In the genomic region with DNA sequence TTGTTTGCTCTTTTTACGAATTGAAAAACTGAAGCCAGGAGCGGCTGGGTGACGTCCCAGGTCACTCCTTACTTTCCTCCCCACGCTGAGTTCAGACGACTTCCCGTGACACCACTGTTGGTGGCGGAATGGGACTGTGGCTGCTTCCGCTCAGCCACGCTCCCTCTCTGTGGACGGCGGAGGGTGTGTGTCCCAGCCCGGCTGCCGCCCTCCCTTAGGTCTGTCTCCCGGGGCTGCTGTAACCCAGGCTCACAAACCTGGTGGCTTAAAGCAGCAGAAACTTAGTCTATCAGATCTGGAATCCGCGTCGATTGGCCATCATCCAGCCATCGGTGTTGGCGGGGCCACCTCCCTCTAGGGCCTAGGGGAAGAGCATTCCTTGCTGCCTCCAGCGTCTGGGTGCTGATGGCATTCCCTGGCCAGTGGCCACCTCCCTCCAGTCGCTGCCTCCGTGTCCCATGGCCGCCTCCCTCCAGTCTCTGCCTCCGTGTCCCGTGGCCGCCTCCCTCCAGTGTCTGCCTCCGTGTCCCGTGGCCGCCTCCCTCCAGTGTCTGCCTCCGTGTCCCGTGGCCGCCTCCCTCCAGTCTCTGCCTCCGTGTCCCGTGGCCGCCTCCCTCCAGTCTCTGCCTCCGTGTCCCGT, we compare ENCODE assay signal across 28 cellular contexts. TPM values are rescaled to one million over a fixed set of nuclear protein-coding genes. Genes with fewer than 3 reads are reported as not detected.
DNase-seq lines count a peak whose midpoint lies in the region; ATAC-seq and TF ChIP-seq lines count a peak whose summit lies in the region.
"Had no signal": no experiment of that assay in that cellular context is flagged by ENCODE, and none has a peak within 500 bp of the region (broad histone marks: within the 10 kb centered on the region; RNA-seq: fewer than 3 reads in every experiment).

No MANE protein-coding gene starts in this region.

- H3K27ac ChIP-seq in adrenal gland (peak overlapping the region; percentile 78 to 96 (median 90)), neutrophil (peak overlapping the region; percentile 5), aorta (ENCODE audit: low read depth in 1 of 2, low read length in 2 of 2) (no peak overlapping the region)
- H3K27ac ChIP-seq: body of pancreas, gastroesophageal sphincter, KMS-11, RWPE1, SK-N-MC had no signal

- H3K4me3 ChIP-seq in adrenal gland (peak overlapping the region in 1 of 4 donors; percentile 43), neutrophil (ENCODE audit: low read depth in 1 of 2, low read length in 1 of 2) (no peak overlapping the region), aorta (ENCODE audit: low read length in 2 of 2) (no peak overlapping the region)
- H3K4me3 ChIP-seq: body of pancreas, gastroesophageal sphincter had no signal

- peaks cover 27% of the 10 kb centered on the region for H3K4me1 Mint-ChIP-seq in activated naive CD8-positive, alpha-beta T cell treated with anti-CD3 and anti-CD28 coated beads, Interleukin-2, amount 10 ng/mL, durations not matched to agents 7 days and 5 days
- peaks cover 18% of the 10 kb centered on the region for H3K4me1 Mint-ChIP-seq in activated naive CD8-positive, alpha-beta T cell treated with anti-CD3 and anti-CD28 coated beads, Interleukin-2, amount 50 U/mL, for 24 hours

- intact Hi-C loops in adrenal gland (cut with DNase I): no loop called here
- intact Hi-C loops in aorta (cut with DNase I): no loop called here

- H3K27me3 Mint-ChIP-seq in activated naive CD8-positive, alpha-beta T cell treated with anti-CD3 and anti-CD28 coated beads, Interleukin-2, amount 10 ng/mL, durations not matched to agents 7 days and 5 days: peaks cover 12% of the 10 kb centered on the region
- H3K27me3 Mint-ChIP-seq in activated naive CD8-positive, alpha-beta T cell treated with anti-CD3 and anti-CD28 coated beads, Interleukin-2, amount 50 U/mL, for 24 hours: no peaks in the 10 kb centered on the region
- H3K27me3 Mint-ChIP-seq: activated B cell treated with CpG ODN at 0.5 μM for 24 hours; activated CD8-positive, alpha-beta T cell treated with anti-CD3 and anti-CD28 coated beads for 36 hours had no signal

- peaks cover 12% of the 10 kb centered on the region for H3K9me3 Mint-ChIP-seq in activated naive CD8-positive, alpha-beta T cell treated with anti-CD3 and anti-CD28 coated beads, Interleukin-2, amount 10 ng/mL, durations not matched to agents 7 days and 5 days
- no peaks in the 10 kb centered on the region for H3K9me3 Mint-ChIP-seq in activated naive CD8-positive, alpha-beta T cell treated with anti-CD3 and anti-CD28 coated beads, Interleukin-2, amount 50 U/mL, for 24 hours
- H3K9me3 Mint-ChIP-seq: activated CD8-positive, alpha-beta T cell treated with anti-CD3 and anti-CD28 coated beads for 36 hours had no signal

- H3K27ac Mint-ChIP-seq in activated naive CD8-positive, alpha-beta T cell treated with anti-CD3 and anti-CD28 coated beads, Interleukin-2, amount 10 ng/mL, durations not matched to agents 7 days and 5 days: no peak overlapping the region
- H3K27ac Mint-ChIP-seq in activated naive CD8-positive, alpha-beta T cell treated with anti-CD3 and anti-CD28 coated beads, Interleukin-2, amount 50 U/mL, for 24 hours: no peak overlapping the region
- H3K27ac Mint-ChIP-seq: activated B cell treated with CpG ODN at 0.5 μM for 24 hours; activated CD8-positive, alpha-beta T cell treated with anti-CD3 and anti-CD28 coated beads for 36 hours; immature natural killer cell; stimulated activated naive CD8-positive, alpha-beta T cell treated with anti-CD3 and anti-CD28 coated beads, Interleukin-15, amount 100 ng/mL, for 72 hours had no signal

- peaks cover 56% of the 10 kb centered on the region for H3K36me3 Mint-ChIP-seq in activated naive CD8-positive, alpha-beta T cell treated with anti-CD3 and anti-CD28 coated beads, Interleukin-2, amount 10 ng/mL, durations not matched to agents 7 days and 5 days
- H3K36me3 Mint-ChIP-seq in activated naive CD8-positive, alpha-beta T cell treated with anti-CD3 and anti-CD28 coated beads, Interleukin-2, amount 50 U/mL, for 24 hours (ENCODE audit: low read depth): peaks cover 5% of the 10 kb centered on the region

- H3K9me3 ChIP-seq in adrenal gland (replicated peaks in 1 of 3) (no peaks in the 10 kb centered on the region), neutrophil (no peaks in the 10 kb centered on the region), aorta (ENCODE audit: control insufficient read depth, low read length) (no peaks in the 10 kb centered on the region)
- H3K9me3 ChIP-seq: body of pancreas, gastroesophageal sphincter had no signal

- H3K4me1 ChIP-seq in adrenal gland (replicated peaks in 1 of 2) (peaks cover 0 to 5% of the 10 kb centered on the region in 2 donors), neutrophil (ENCODE audit: control insufficient read depth in 1 of 2, insufficient read depth in 1 of 2, low read depth in 1 of 2, low read length in 1 of 2) (peaks cover 42 to 51% of the 10 kb centered on the region in 2 experiments), aorta (ENCODE audit: control insufficient read depth in 1 of 2, insufficient read depth in 2 of 2, low read length in 2 of 2) (no peaks in the 10 kb centered on the region)

- WGBS in adrenal gland, 4 donors: 68 to 75% (median 73%) methylated on average over 21 to 35 of the region's 37 CpGs
- WGBS in aorta, 2 donors: 85 to 86% methylated on average over 35 to 37 of the region's 37 CpGs

- H3K27me3 ChIP-seq in adrenal gland (no peaks in the 10 kb centered on the region), neutrophil (no peaks in the 10 kb centered on the region), aorta (ENCODE audit: control insufficient read depth in 1 of 2, insufficient read depth in 2 of 2, low read length in 1 of 2) (no peaks in the 10 kb centered on the region)
- H3K27me3 ChIP-seq: body of pancreas had no signal

- H3K36me3 ChIP-seq in adrenal gland (replicated peaks in 1 of 2) (no peaks in the 10 kb centered on the region), neutrophil (peaks cover 32% of the 10 kb centered on the region), aorta (ENCODE audit: control insufficient read depth in 1 of 2, insufficient read depth in 2 of 2, low read length in 1 of 2) (no peaks in the 10 kb centered on the region)
- H3K36me3 ChIP-seq: gastroesophageal sphincter had no signal

- no peak overlapping the region for H3K4me3 Mint-ChIP-seq in activated naive CD8-positive, alpha-beta T cell treated with anti-CD3 and anti-CD28 coated beads, Interleukin-2, amount 10 ng/mL, durations not matched to agents 7 days and 5 days
- H3K4me3 Mint-ChIP-seq in activated naive CD8-positive, alpha-beta T cell treated with anti-CD3 and anti-CD28 coated beads, Interleukin-2, amount 50 U/mL, for 24 hours: no peak overlapping the region
- H3K4me3 Mint-ChIP-seq: activated B cell treated with CpG ODN at 0.5 μM for 24 hours; activated CD8-positive, alpha-beta T cell treated with anti-CD3 and anti-CD28 coated beads for 36 hours; stimulated activated naive CD8-positive, alpha-beta T cell treated with anti-CD3 and anti-CD28 coated beads, Interleukin-15, amount 100 ng/mL, for 72 hours had no signal

- POLR2A ChIA-PET in activated naive CD8-positive, alpha-beta T cell treated with anti-CD3 and anti-CD28 coated beads, Interleukin-2, amount 10 ng/mL, durations not matched to agents 7 days and 5 days (lab: Charles Lee): no interaction called here

- no peak for TF ChIP-seq POLR2A in adrenal gland (IDR thresholded peaks at IDR 0.05)

- no peak for ATAC-seq in activated naive CD8-positive, alpha-beta T cell treated with anti-CD3 and anti-CD28 coated beads, Interleukin-2, amount 10 ng/mL, durations not matched to agents 7 days and 5 days (ENCODE audit: low read depth)
- no peak for ATAC-seq in activated naive CD8-positive, alpha-beta T cell treated with anti-CD3 and anti-CD28 coated beads, Interleukin-2, amount 50 U/mL, for 24 hours
- no peak for ATAC-seq in aorta (ENCODE audit: low FRiP score)
- ATAC-seq: activated CD8-positive, alpha-beta T cell treated with anti-CD3 and anti-CD28 coated beads for 36 hours; gastroesophageal sphincter had no signal

- no peak for TF ChIP-seq CTCF in adrenal gland (IDR thresholded peaks at IDR 0.05)
- no peak for TF ChIP-seq CTCF in neutrophil (IDR thresholded peaks at IDR 0.05)

- DNase-seq in activated naive CD8-positive, alpha-beta T cell treated with anti-CD3 and anti-CD28 coated beads, Interleukin-2, amount 10 ng/mL, durations not matched to agents 7 days and 5 days: peak; percentile 20
- DNase-seq in activated naive CD8-positive, alpha-beta T cell treated with anti-CD3 and anti-CD28 coated beads, Interleukin-2, amount 50 U/mL, for 24 hours: no peak
- DNase-seq in adrenal gland (no peak), aorta (peak; percentile 32 to 70), GM03348 (ENCODE audit: low spot score) (no peak), NCI-H1694 treated with DMSO at 0.1 percent for 48 hours (lab: John Stamatoyannopoulos, UW) (no peak)
- no peak for DNase-seq in activated CD4-positive, alpha-beta T cell treated with anti-CD3 and anti-CD28 coated beads for 4 hours
- DNase-seq: activated B cell treated with CpG ODN at 0.5 μM for 24 hours; activated CD8-positive, alpha-beta T cell treated with anti-CD3 and anti-CD28 coated beads for 36 hours; activated gamma-delta T cell; activated T-cell treated with anti-CD3 and anti-CD28 coated beads for 4 hours; cerebellar nuclear complex; hippocampal formation; immature natural killer cell; NCI-H1436; NCI-H446 treated with DMSO at 0.1 percent for 48 hours; stimulated activated naive CD8-positive, alpha-beta T cell treated with anti-CD3 and anti-CD28 coated beads, Interleukin-15, amount 100 ng/mL, for 72 hours; T-helper 9 cell had no signal

RNA-seq across cellular contexts. Expression of gene TRPM2, which starts 17.5 kb away (rescaled TPM):
- total RNA-seq in activated naive CD8-positive, alpha-beta T cell treated with anti-CD3 and anti-CD28 coated beads, Interleukin-2, amount 10 ng/mL, durations not matched to agents 7 days and 5 days: 10 to 100 TPM; 29.6 to 31.1 TPM
- total RNA-seq in adrenal gland (10 to 100 TPM in 5 of 8 donors, 1 to 10 TPM in 3; 3.1 to 16.0 (median 11.3) TPM), aorta (10 to 100 TPM in 1 of 2 donors, 1 to 10 TPM in 1; 7.0 to 15.8 TPM)
- polyA plus RNA-seq in adrenal gland (10 to 100 TPM in 2 of 3 donors, 1 to 10 TPM in 1; 1.5 to 28.3 (median 17.3) TPM), aorta (1 to 10 TPM; 2.2 to 4.9 TPM)
- total RNA-seq: endothelial cell of umbilical vein, fibroblast of lung, pulmonary artery endothelial cell had no signal
- polyA plus RNA-seq: BJ, endothelial cell of umbilical vein, fibroblast of lung had no signal

RNA-seq across cellular contexts. Expression of gene CFAP410, which starts 31.7 kb away (rescaled TPM):
- total RNA-seq in activated naive CD8-positive, alpha-beta T cell treated with anti-CD3 and anti-CD28 coated beads, Interleukin-2, amount 10 ng/mL, durations not matched to agents 7 days and 5 days: 10 to 100 TPM; 23.7 TPM
- total RNA-seq in adrenal gland: 10 to 100 TPM; 15.5 to 73.5 (median 37.0) TPM
- polyA plus RNA-seq in adrenal gland: 100 to 1,000 TPM in 2 of 3 donors, 1 to 10 TPM in 1; 1.4 to 149 (median 116) TPM
- total RNA-seq in aorta: 10 to 100 TPM; 19.4 to 20.9 TPM
- 100 to 1,000 TPM in 1 of 2 donors, 10 to 100 TPM in 1; 26.2 to 121 TPM for polyA plus RNA-seq in aorta

Comparison
In these comparisons a context has a peak if more than half of its experiments do, and no peak if none do; other contexts are left out.
1. DNase-seq: peak in activated naive CD8-positive, alpha-beta T cell treated with anti-CD3 and anti-CD28 coated beads, Interleukin-2, amount 10 ng/mL, durations not matched to agents 7 days and 5 days (single experiment) and aorta (2 of 2); none in activated naive CD8-positive, alpha-beta T cell treated with anti-CD3 and anti-CD28 coated beads, Interleukin-2, amount 50 U/mL, for 24 hours (single experiment), adrenal gland (0 of 7), GM03348 (single experiment), activated CD4-positive, alpha-beta T cell treated with anti-CD3 and anti-CD28 coated beads for 4 hours (0 of 2) and NCI-H1694 treated with DMSO at 0.1 percent for 48 hours (single experiment).
2. H3K27ac ChIP-seq: peak in adrenal gland (5 of 5) and neutrophil (single experiment); none in aorta (0 of 2).